Comparison of ENCODE assay signal across 12 cellular contexts in genomic region chr10:49610015-49610734, GRCh38. TPM values are rescaled to one million over a fixed set of nuclear protein-coding genes. Genes with fewer than 3 reads are reported as not detected.
A peak's percentile ranks its signal among the peaks of the same experiment; 100 is the strongest.
DNase-seq lines count a peak whose midpoint lies in the region; ATAC-seq and TF ChIP-seq lines count a peak whose summit lies in the region.
"Had no signal": no experiment of that assay in that cellular context is flagged by ENCODE, and none has a peak within 500 bp of the region (broad histone marks: within the 10 kb centered on the region; RNA-seq: fewer than 3 reads in every experiment).

Gene SLC18A3 (plus strand): TSS chr10:49610310. CDS start chr10:49610741, 431 bp downstream.

- TF ChIP-seq CTCF in A673 (conservative IDR thresholded peaks at IDR 0.05; ENCODE audit: low read depth, low read length) (no peak), WERI-Rb-1 (IDR thresholded peaks at IDR 0.05; ENCODE audit: low read depth, low read length) (no peak)

- H3K4me3 Mint-ChIP-seq in effector memory CD8-positive, alpha-beta T cell: no peak within 1 kb of the TSS
- H3K4me3 Mint-ChIP-seq in activated CD8-positive, alpha-beta memory T cell treated with anti-CD3 and anti-CD28 coated beads, Interleukin-2, amount 10 ng/mL, durations not matched to agents 7 days and 5 days: no peak within 1 kb of the TSS
- H3K4me3 Mint-ChIP-seq: memory B cell had no signal

- H3K4me1 ChIP-seq in A673 (ENCODE audit: insufficient read depth, low read length, poor library complexity, severe bottlenecking): peaks cover 11% of the 10 kb centered on the region
- H3K4me1 ChIP-seq in HUES64 (ENCODE audit: insufficient read depth, low read length): peaks cover 2% of the 10 kb centered on the region; the same call in 1 of the 2 replicates
- no peaks in the 10 kb centered on the region for H3K4me1 ChIP-seq in mesodermal cell (ENCODE audit: control insufficient read depth, insufficient read depth, low read length, poor library complexity, severe bottlenecking)

- intact Hi-C loops in A673 (cut with micrococcal nuclease; ENCODE audit: unreplicated experiment): no loop called here

- no peaks in the 10 kb centered on the region for H3K9me3 ChIP-seq in A673 (ENCODE audit: low read depth, low read length, poor library complexity, severe bottlenecking)
- H3K9me3 ChIP-seq in HUES64 (ENCODE audit: insufficient read depth, low read depth, low read length): no peaks in the 10 kb centered on the region
- no peaks in the 10 kb centered on the region for H3K9me3 ChIP-seq in WERI-Rb-1 (ENCODE audit: severe bottlenecking)
- no peaks in the 10 kb centered on the region for H3K9me3 ChIP-seq in mesodermal cell (ENCODE audit: control insufficient read depth, low read length)

- H3K27me3 ChIP-seq in A673 (replicated peaks; ENCODE audit: insufficient read depth, low read depth, low read length, poor library complexity) (peaks cover 80% of the 10 kb centered on the region), HUES64 (ENCODE audit: insufficient read depth, low read length) (peaks cover 99% of the 10 kb centered on the region), WERI-Rb-1 (ENCODE audit: insufficient read depth, low read depth, severe bottlenecking) (no peaks in the 10 kb centered on the region)

- CTCF ChIA-PET in A673 (lab: Charles Lee): no interaction called here
- CTCF ChIA-PET in activated CD8-positive, alpha-beta memory T cell treated with anti-CD3 and anti-CD28 coated beads, Interleukin-2, amount 10 ng/mL, durations not matched to agents 7 days and 5 days (lab: Charles Lee): interaction anchor here (1.5 kb wide), 1 partner anchor 17 kb away, joined by 3 read pairs; no protein-coding TSS in a partner anchor

- WGBS in HUES64: under 1% methylated on average over 84 of the region's 84 CpGs
- 0 to 1% methylated on average over 62 to 76 of the region's 84 CpGs for WGBS in mesodermal cell (ENCODE audit: insufficient coverage in 2 of 2), 2 experiments

- DNase-seq in A673 (ENCODE audit: low spot score) (peak; percentile 28), WERI-Rb-1 (peak; percentile 46), NCI-H2107 treated with DMSO at 0.1 percent for 48 hours (lab: John Stamatoyannopoulos, UW; ENCODE audit: unreplicated experiment) (no peak)
- DNase-seq in central memory CD4-positive, alpha-beta T cell: no peak
- DNase-seq in effector memory CD8-positive, alpha-beta T cell: no peak
- no peak for DNase-seq in activated CD8-positive, alpha-beta memory T cell treated with anti-CD3 and anti-CD28 coated beads, Interleukin-2, amount 10 ng/mL, durations not matched to agents 7 days and 5 days
- DNase-seq: CD4-positive, CD25-positive, alpha-beta regulatory T cell; NCI-H226; stimulated activated CD4-positive, alpha-beta T cell treated with anti-CD3 and anti-CD28 coated beads, Interleukin-12 subunit alpha, Interleukin-12 subunit beta, amount 100 ng/mL, for 4 hours had no signal

- H3K27ac Mint-ChIP-seq in effector memory CD8-positive, alpha-beta T cell: no peak within 1 kb of the TSS
- H3K27ac Mint-ChIP-seq in activated CD8-positive, alpha-beta memory T cell treated with anti-CD3 and anti-CD28 coated beads, Interleukin-2, amount 10 ng/mL, durations not matched to agents 7 days and 5 days: no peak within 1 kb of the TSS
- H3K27ac Mint-ChIP-seq: memory B cell had no signal

- H3K36me3 Mint-ChIP-seq in effector memory CD8-positive, alpha-beta T cell (ENCODE audit: insufficient read depth): no peaks in the 10 kb centered on the region
- peaks cover 8% of the 10 kb centered on the region for H3K36me3 Mint-ChIP-seq in activated CD8-positive, alpha-beta memory T cell treated with anti-CD3 and anti-CD28 coated beads, Interleukin-2, amount 10 ng/mL, durations not matched to agents 7 days and 5 days
- H3K36me3 Mint-ChIP-seq: CD4-positive, CD25-positive, alpha-beta regulatory T cell had no signal

- H3K4me3 ChIP-seq in A673 (ENCODE audit: low read depth, low read length, poor library complexity, severe bottlenecking) (peak within 1 kb of the TSS; percentile 40), HUES64 (ENCODE audit: low read length) (peak within 1 kb of the TSS; percentile 58), WERI-Rb-1 (ENCODE audit: low read depth, low read length) (peak within 1 kb of the TSS; percentile 56), mesodermal cell (ENCODE audit: extremely low read depth, insufficient read depth, low read length, poor library complexity, severe bottlenecking) (peak within 1 kb of the TSS; percentile 30)

- H3K9me3 Mint-ChIP-seq in effector memory CD8-positive, alpha-beta T cell: peaks cover 6 to 12% of the 10 kb centered on the region in 2 donors
- peaks cover 5% of the 10 kb centered on the region for H3K9me3 Mint-ChIP-seq in activated CD8-positive, alpha-beta memory T cell treated with anti-CD3 and anti-CD28 coated beads, Interleukin-2, amount 10 ng/mL, durations not matched to agents 7 days and 5 days (ENCODE audit: low read depth)

- POLR2A ChIA-PET in A673 (lab: Charles Lee; ENCODE audit: low non-redundant PET): no interaction called here

- no peak within 1 kb of the TSS for H3K9ac ChIP-seq in HUES64 (ENCODE audit: low read depth, low read length)

- H3K36me3 ChIP-seq in A673 (ENCODE audit: insufficient read depth, low read length, poor library complexity, severe bottlenecking): no peaks in the 10 kb centered on the region
- H3K36me3 ChIP-seq in HUES64 (ENCODE audit: insufficient read depth, low read length): no peaks in the 10 kb centered on the region
- no peaks in the 10 kb centered on the region for H3K36me3 ChIP-seq in WERI-Rb-1
- no peaks in the 10 kb centered on the region for H3K36me3 ChIP-seq in mesodermal cell (ENCODE audit: control insufficient read depth, insufficient read depth, low read length)

- no TSS peak for BruUV-seq in A673 (replicated peaks; lab: Mats Ljungman, UMichigan)

- ATAC-seq in effector memory CD8-positive, alpha-beta T cell (replicated peaks): no peak
- ATAC-seq in activated CD8-positive, alpha-beta memory T cell treated with anti-CD3 and anti-CD28 coated beads, Interleukin-2, amount 10 ng/mL, durations not matched to agents 7 days and 5 days: no peak

- peaks cover 11 to 12% of the 10 kb centered on the region in 2 donors for H3K4me1 Mint-ChIP-seq in effector memory CD8-positive, alpha-beta T cell (ENCODE audit: low read depth in 2 of 2)
- peaks cover 5% of the 10 kb centered on the region for H3K4me1 Mint-ChIP-seq in activated CD8-positive, alpha-beta memory T cell treated with anti-CD3 and anti-CD28 coated beads, Interleukin-2, amount 10 ng/mL, durations not matched to agents 7 days and 5 days

- no peak within 1 kb of the TSS for H3K27ac ChIP-seq in A673 (ENCODE audit: low read depth, low read length, poor library complexity, severe bottlenecking)
- H3K27ac ChIP-seq in HUES64 (ENCODE audit: low read depth, low read length): no peak within 1 kb of the TSS
- peak within 1 kb of the TSS; percentile 54 for H3K27ac ChIP-seq in WERI-Rb-1
- H3K27ac ChIP-seq in mesodermal cell (ENCODE audit: low read depth, low read length, severe bottlenecking): no peak within 1 kb of the TSS

- peaks cover 66 to 89% of the 10 kb centered on the region in 2 donors for H3K27me3 Mint-ChIP-seq in effector memory CD8-positive, alpha-beta T cell
- peaks cover 75% of the 10 kb centered on the region for H3K27me3 Mint-ChIP-seq in activated CD8-positive, alpha-beta memory T cell treated with anti-CD3 and anti-CD28 coated beads, Interleukin-2, amount 10 ng/mL, durations not matched to agents 7 days and 5 days

RNA-seq across cellular contexts. Expression of gene SLC18A3, which starts in this region (rescaled TPM):
- 0.28 and 0.30 TPM in 2 replicates for total RNA-seq in A673 (2021)
- 0.75 TPM for polyA plus RNA-seq in HUES64 (2013, experiment 1 of 2)
- 3.5 TPM for polyA plus RNA-seq in HUES64 (2013, experiment 2 of 2)
- 1.3 TPM for polyA plus RNA-seq in mesodermal cell (2013, experiment 1 of 2)
- 1.1 TPM for polyA plus RNA-seq in mesodermal cell (2013, experiment 2 of 2)
- not detected for total RNA-seq in activated CD8-positive, alpha-beta memory T cell treated with anti-CD3 and anti-CD28 coated beads, Interleukin-2, amount 10 ng/mL, durations not matched to agents 7 days and 5 days
- total RNA-seq: CD4-positive, CD25-positive, alpha-beta regulatory T cell had no signal
- polyA plus RNA-seq: CD4-positive, CD25-positive, alpha-beta regulatory T cell had no signal

Comparison
In these comparisons a context has a peak if more than half of its experiments do, and no peak if none do; other contexts are left out.
1. Peak in DNase-seq and H3K4me3 ChIP-seq in A673; RNA of the gene not detected or under 1 TPM.